Comparison of ENCODE assay signal across 10 cellular contexts in the genomic region with DNA sequence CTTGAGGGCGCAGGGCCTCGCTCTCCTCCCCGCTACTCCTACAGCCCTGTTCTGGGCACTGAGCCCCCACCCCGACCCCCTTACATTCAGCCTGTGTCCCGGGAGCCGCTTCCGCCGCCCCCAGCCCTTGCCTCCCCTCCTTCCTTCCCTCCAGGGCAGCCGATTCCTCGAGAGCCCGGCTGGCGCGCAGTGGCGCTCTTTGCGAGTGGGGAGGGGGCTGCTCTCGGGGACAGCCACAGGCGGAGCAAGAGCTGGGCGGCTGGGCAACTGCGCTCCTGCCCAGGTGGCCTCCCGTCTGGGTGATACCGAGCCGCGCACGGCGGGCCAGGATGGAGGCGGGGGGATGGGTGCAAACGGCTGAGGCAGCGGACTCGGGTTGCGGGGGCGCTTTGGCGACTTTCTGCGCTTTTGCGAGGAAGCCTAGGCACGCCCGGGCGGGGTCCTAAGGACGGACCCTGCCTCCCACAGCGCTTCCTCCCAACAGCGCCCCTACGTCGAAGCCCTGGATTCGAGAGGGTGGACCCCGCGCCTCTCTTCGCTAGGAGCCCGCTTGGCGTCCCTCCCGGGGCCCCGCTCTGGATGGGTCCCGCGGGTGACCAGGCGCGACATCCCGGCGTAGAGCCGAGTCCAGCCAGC. TPM values are rescaled to one million over a fixed set of nuclear protein-coding genes. Genes with fewer than 3 reads are reported as not detected.
DNase-seq lines count a peak whose midpoint lies in the region; ATAC-seq and TF ChIP-seq lines count a peak whose summit lies in the region.
"Had no signal": no experiment of that assay in that cellular context is flagged by ENCODE, and none has a peak within 500 bp of the region (broad histone marks: within the 10 kb centered on the region; RNA-seq: fewer than 3 reads in every experiment).

No MANE protein-coding gene starts in this region.

- no peak overlapping the region for H3K27ac Mint-ChIP-seq in activated CD8-positive, alpha-beta memory T cell treated with anti-CD3 and anti-CD28 coated beads, Interleukin-2, amount 10 ng/mL, durations not matched to agents 7 days and 5 days
- H3K27ac Mint-ChIP-seq in MCF 10A (ENCODE audit: low read depth, unreplicated experiment) (no peak overlapping the region), type B pancreatic cell (no peak overlapping the region)
- no peak overlapping the region for H3K27ac Mint-ChIP-seq in T-helper 2 cell treated with Interferon-gamma antibody and Interleukin-4, amounts not matched to agents 5 μg/mL and 100 μg/mL, for 36 hours

- TF ChIP-seq CTCF in MCF 10A (IDR thresholded peaks at IDR 0.05; ENCODE audit: unreplicated experiment) = no peak
- TF ChIP-seq CTCF in lower leg skin (IDR thresholded peaks at IDR 0.05) = no peak
- peak; percentile 12 for TF ChIP-seq CTCF in type B pancreatic cell (conservative IDR thresholded peaks at IDR 0.05)

- H3K27me3 Mint-ChIP-seq in activated CD8-positive, alpha-beta memory T cell treated with anti-CD3 and anti-CD28 coated beads, Interleukin-2, amount 10 ng/mL, durations not matched to agents 7 days and 5 days = peaks cover 19% of the 10 kb centered on the region
- H3K27me3 Mint-ChIP-seq in MCF 10A (ENCODE audit: insufficient read depth, unreplicated experiment) (no peaks in the 10 kb centered on the region), type B pancreatic cell (peaks cover 26% of the 10 kb centered on the region)
- H3K27me3 Mint-ChIP-seq in T-helper 2 cell treated with Interferon-gamma antibody and Interleukin-4, amounts not matched to agents 5 μg/mL and 100 μg/mL, for 36 hours (ENCODE audit: low read depth) = peaks cover 30% of the 10 kb centered on the region

- intact Hi-C loops in MCF 10A (cut with micrococcal nuclease) = no loop called here
- intact Hi-C loops in lower leg skin (cut with DNase I; ENCODE audit: low total_unique reads) = loop anchor here (10.0 kb wide), 1 partner anchor 98 kb away; a partner anchor contains a TSS

- BruUV-seq in MCF 10A (replicated peaks; lab: Mats Ljungman, UMichigan) = no TSS peak

- CTCF ChIA-PET in activated CD8-positive, alpha-beta memory T cell treated with anti-CD3 and anti-CD28 coated beads, Interleukin-2, amount 10 ng/mL, durations not matched to agents 7 days and 5 days (lab: Charles Lee) = interaction anchor here (0.7 to 1.3 kb wide), 4 partner anchors 25 to 128 kb away, joined by 3 to 4 read pairs (median 3); a partner anchor contains a TSS
- CTCF ChIA-PET in MCF 10A (lab: Yijun Ruan, JAX) = interaction anchor here (0.7 to 2.5 kb wide), 5 partner anchors 8 to 100 kb away, joined by 3 to 9 read pairs (median 4); no protein-coding TSS in a partner anchor

- H3K4me1 Mint-ChIP-seq in activated CD8-positive, alpha-beta memory T cell treated with anti-CD3 and anti-CD28 coated beads, Interleukin-2, amount 10 ng/mL, durations not matched to agents 7 days and 5 days = peaks cover 9% of the 10 kb centered on the region
- H3K4me1 Mint-ChIP-seq in MCF 10A (ENCODE audit: insufficient read depth, unreplicated experiment) (peaks cover 9% of the 10 kb centered on the region), type B pancreatic cell (ENCODE audit: unreplicated experiment) (peaks cover 17% of the 10 kb centered on the region)
- H3K4me1 Mint-ChIP-seq in T-helper 2 cell treated with Interferon-gamma antibody and Interleukin-4, amounts not matched to agents 5 μg/mL and 100 μg/mL, for 36 hours (ENCODE audit: low read depth) = peaks cover 7% of the 10 kb centered on the region

- no peak for ATAC-seq in activated CD8-positive, alpha-beta memory T cell treated with anti-CD3 and anti-CD28 coated beads, Interleukin-2, amount 10 ng/mL, durations not matched to agents 7 days and 5 days
- no peak for ATAC-seq in GM18505 (IDR thresholded peaks at IDR 0.05; ENCODE audit: unreplicated experiment)

- no peak for TF ChIP-seq POLR2A in lower leg skin (IDR thresholded peaks at IDR 0.05)
- TF ChIP-seq POLR2A in GM18505 (IDR thresholded peaks at IDR 0.05; ENCODE audit: borderline replicate concordance, extremely low read depth, insufficient read depth, insufficient read length) = no peak

- POLR2A ChIA-PET in MCF 10A (lab: Yijun Ruan, JAX) = interaction anchor here (0.6 to 5.7 kb wide), 8 partner anchors 13 to 302 kb away, joined by 3 to 68 read pairs (median 4); a partner anchor contains a TSS

- 2 to 3% methylated on average over 25 to 36 of the region's 57 CpGs for WGBS in lower leg skin, 2 donors

- peak overlapping the region; percentile 43 for H3K4me3 ChIP-seq in lower leg skin (ENCODE audit: low read depth, poor library complexity, severe bottlenecking)

- no peak for DNase-seq in activated CD8-positive, alpha-beta memory T cell treated with anti-CD3 and anti-CD28 coated beads, Interleukin-2, amount 10 ng/mL, durations not matched to agents 7 days and 5 days
- no peak for DNase-seq in activated CD8-positive, alpha-beta memory T cell treated with anti-CD3 and anti-CD28 coated beads, Interleukin-2, amount 50 U/mL, for 4 hours
- DNase-seq in MCF 10A (ENCODE audit: unreplicated experiment) = no peak
- no peak for DNase-seq in lower leg skin (ENCODE audit: low spot score in 2 of 2)
- DNase-seq in type B pancreatic cell (ENCODE audit: extremely low spot score, unreplicated experiment) = no peak
- no peak for DNase-seq in T-helper 2 cell treated with Interferon-gamma antibody and Interleukin-4, amounts not matched to agents 5 μg/mL and 100 μg/mL, for 36 hours (ENCODE audit: low spot score)
- DNase-seq in pons (ENCODE audit: low spot score) = no peak

- H3K36me3 Mint-ChIP-seq in activated CD8-positive, alpha-beta memory T cell treated with anti-CD3 and anti-CD28 coated beads, Interleukin-2, amount 10 ng/mL, durations not matched to agents 7 days and 5 days = no peaks in the 10 kb centered on the region
- H3K36me3 Mint-ChIP-seq in MCF 10A (ENCODE audit: insufficient read depth, unreplicated experiment) = peaks cover 9% of the 10 kb centered on the region
- H3K36me3 Mint-ChIP-seq in type B pancreatic cell = no peaks in the 10 kb centered on the region
- H3K36me3 Mint-ChIP-seq in T-helper 2 cell treated with Interferon-gamma antibody and Interleukin-4, amounts not matched to agents 5 μg/mL and 100 μg/mL, for 36 hours (ENCODE audit: low read depth) = no peaks in the 10 kb centered on the region

- H3K4me3 Mint-ChIP-seq in activated CD8-positive, alpha-beta memory T cell treated with anti-CD3 and anti-CD28 coated beads, Interleukin-2, amount 10 ng/mL, durations not matched to agents 7 days and 5 days = peak overlapping the region; percentile 38
- H3K4me3 Mint-ChIP-seq in MCF 10A (ENCODE audit: unreplicated experiment) = peak overlapping the region; percentile 56
- H3K4me3 Mint-ChIP-seq in type B pancreatic cell = peak overlapping the region; percentile 80
- no peak overlapping the region for H3K4me3 Mint-ChIP-seq in T-helper 2 cell treated with Interferon-gamma antibody and Interleukin-4, amounts not matched to agents 5 μg/mL and 100 μg/mL, for 36 hours

- H3K9me3 Mint-ChIP-seq in activated CD8-positive, alpha-beta memory T cell treated with anti-CD3 and anti-CD28 coated beads, Interleukin-2, amount 10 ng/mL, durations not matched to agents 7 days and 5 days (ENCODE audit: low read depth) = no peaks in the 10 kb centered on the region
- H3K9me3 Mint-ChIP-seq in MCF 10A (ENCODE audit: unreplicated experiment) (no peaks in the 10 kb centered on the region), type B pancreatic cell (no peaks in the 10 kb centered on the region)
- H3K9me3 Mint-ChIP-seq in T-helper 2 cell treated with Interferon-gamma antibody and Interleukin-4, amounts not matched to agents 5 μg/mL and 100 μg/mL, for 36 hours = no peaks in the 10 kb centered on the region

RNA-seq across cellular contexts. Expression of a gene that starts 1.3 kb away (rescaled TPM):
- 1 to 10 TPM in 1 of 2 experiments, under 1 TPM in 1; 0.75 to 1.1 TPM for total RNA-seq in activated CD8-positive, alpha-beta memory T cell treated with anti-CD3 and anti-CD28 coated beads, Interleukin-2, amount 10 ng/mL, durations not matched to agents 7 days and 5 days
- total RNA-seq in MCF 10A (2022) = 1.3 and 1.7 TPM in 2 replicates
- total RNA-seq in lower leg skin = 1 to 10 TPM; 5.2 to 9.1 (median 7.7) TPM
- 33.2 and 46.3 TPM in 2 replicates for total RNA-seq in type B pancreatic cell (ENCODE audit: low replicate concordance)

RNA-seq across cellular contexts. Expression of a gene that starts 25.6 kb away (rescaled TPM):
- total RNA-seq in activated CD8-positive, alpha-beta memory T cell treated with anti-CD3 and anti-CD28 coated beads, Interleukin-2, amount 10 ng/mL, durations not matched to agents 7 days and 5 days = 10 to 100 TPM; 62.2 to 68.0 TPM
- 49.2 and 57.1 TPM in 2 replicates for total RNA-seq in MCF 10A (2022)
- 10 to 100 TPM; 13.3 to 34.2 (median 23.3) TPM for total RNA-seq in lower leg skin
- 39.7 and 42.9 TPM in 2 replicates for total RNA-seq in type B pancreatic cell (ENCODE audit: low replicate concordance)

RNA-seq across cellular contexts. Expression of a gene that starts 26.4 kb away (rescaled TPM):
- 10 to 100 TPM; 14.6 to 16.8 TPM for total RNA-seq in activated CD8-positive, alpha-beta memory T cell treated with anti-CD3 and anti-CD28 coated beads, Interleukin-2, amount 10 ng/mL, durations not matched to agents 7 days and 5 days
- total RNA-seq in MCF 10A (2022) (12.6 and 16.3 TPM in 2 replicates), lower leg skin (10 to 100 TPM in 1 of 4 donors, 1 to 10 TPM in 3; 8.1 to 12.1 (median 8.6) TPM), type B pancreatic cell (ENCODE audit: low replicate concordance) (13.7 and 14.2 TPM in 2 replicates)

RNA-seq across cellular contexts. Expression of a gene that starts 55.9 kb away (rescaled TPM):
- not detected for total RNA-seq in activated CD8-positive, alpha-beta memory T cell treated with anti-CD3 and anti-CD28 coated beads, Interleukin-2, amount 10 ng/mL, durations not matched to agents 7 days and 5 days
- total RNA-seq in MCF 10A (2022) (0.17 TPM in 1 of 2 replicates, not detected in the other), lower leg skin (not detected), type B pancreatic cell (ENCODE audit: low replicate concordance) (0.19 and 2.3 TPM in 2 replicates)
- total RNA-seq: mononuclear cell, SK-MEL-5 had no signal
